In the genomic region with DNA sequence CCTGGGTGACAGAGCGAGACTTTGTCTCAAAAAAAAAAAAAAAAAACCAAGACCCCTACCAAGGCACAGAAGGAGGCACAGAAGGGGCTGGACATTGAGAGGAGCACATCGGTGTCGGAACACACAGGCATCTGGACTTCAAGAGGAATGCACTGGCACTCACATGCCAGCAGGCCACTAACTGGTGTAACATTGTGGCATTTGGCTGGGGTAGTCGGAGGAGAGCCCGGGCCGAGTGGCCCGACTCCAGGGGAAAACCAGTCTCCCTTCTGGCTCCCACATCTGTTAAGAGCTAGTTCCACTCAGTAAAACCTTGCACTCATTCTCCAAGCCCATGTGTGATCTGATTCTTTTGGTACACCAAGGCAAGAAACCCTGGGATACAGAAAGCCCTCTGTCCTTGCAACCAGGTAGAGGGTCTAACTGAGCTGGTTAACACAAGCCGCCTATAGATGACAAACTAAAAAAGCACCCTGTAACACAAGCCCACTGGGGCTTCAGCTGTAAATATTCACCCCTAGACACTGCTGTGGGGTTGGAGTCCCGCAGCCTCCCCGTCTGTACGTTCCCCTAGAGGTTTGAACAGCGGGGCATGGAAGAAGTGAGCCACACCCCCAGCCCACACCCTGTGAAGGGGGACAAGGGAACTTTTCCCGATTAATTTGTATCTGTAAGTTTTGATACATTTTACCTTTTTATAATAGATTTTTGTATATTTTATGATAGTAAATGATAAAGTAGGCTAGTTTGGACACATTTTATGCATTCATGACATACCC, we compare ENCODE assay signal across 19 cellular contexts. TPM values are rescaled to one million over a fixed set of nuclear protein-coding genes. Genes with fewer than 3 reads are reported as not detected.
"Had no signal": no experiment of that assay in that cellular context is flagged by ENCODE, and none has a peak within 500 bp of the region (broad histone marks: within the 10 kb centered on the region; RNA-seq: fewer than 3 reads in every experiment).

No MANE protein-coding gene starts in this region.

- H3K79me2 ChIP-seq: parathyroid adenoma had no signal

- H3K36me3 Mint-ChIP-seq: type B pancreatic cell had no signal

- FAIRE-seq: frontal cortex had no signal

- H3K9me3 Mint-ChIP-seq: activated T-helper 17 cell treated with anti-CD3 and anti-CD28 coated beads, Interleukin-2, amount 50 U/mL, for 72 hours; effector memory CD8-positive, alpha-beta T cell; type B pancreatic cell had no signal

- H3K27ac Mint-ChIP-seq: activated naive CD4-positive, alpha-beta T cell treated with anti-CD3 and anti-CD28 coated beads for 36 hours; activated naive CD8-positive, alpha-beta T cell treated with anti-CD3 and anti-CD28 coated beads, Interleukin-2, amount 50 U/mL, for 24 hours; activated T-helper 17 cell treated with anti-CD3 and anti-CD28 coated beads, Interleukin-2, amount 50 U/mL, for 72 hours; dendritic cell treated with granulocyte-macrophage colony-stimulating factor and Interleukin-4, amounts not matched to agents 40 ng/mL and 50 ng/mL, for 4 days; effector memory CD8-positive, alpha-beta T cell; T-helper 2 cell treated with Interferon-gamma antibody and Interleukin-4, amounts not matched to agents 5 μg/mL and 100 μg/mL, for 36 hours; type B pancreatic cell had no signal

- H3K4me3 ChIP-seq: ascending aorta, breast epithelium had no signal

- H3K27me3 ChIP-seq: ascending aorta, breast epithelium had no signal

- H3K4me1 ChIP-seq: breast epithelium, parathyroid adenoma had no signal

- ATAC-seq: activated naive CD8-positive, alpha-beta T cell treated with anti-CD3 and anti-CD28 coated beads, Interleukin-2, amount 50 U/mL, for 24 hours; activated T-helper 17 cell treated with anti-CD3 and anti-CD28 coated beads, Interleukin-2, amount 50 U/mL, for 72 hours; effector memory CD8-positive, alpha-beta T cell; naive thymus-derived CD4-positive, alpha-beta T cell had no signal

- H3K9ac ChIP-seq: parathyroid adenoma had no signal

- DNase-seq: activated naive CD4-positive, alpha-beta T cell treated with anti-CD3 and anti-CD28 coated beads for 36 hours; activated naive CD8-positive, alpha-beta T cell treated with anti-CD3 and anti-CD28 coated beads, Interleukin-2, amount 50 U/mL, for 24 hours; activated T-cell treated with anti-CD3 and anti-CD28 coated beads for 4 hours; effector memory CD8-positive, alpha-beta T cell; left cardiac atrium; naive thymus-derived CD4-positive, alpha-beta T cell; stimulated activated naive CD4-positive, alpha-beta T cell treated with Interleukin-2 at 50 U/mL for 16 hours; substantia nigra; SW 1271 had no signal

- H2AFZ ChIP-seq: parathyroid adenoma had no signal

- H3K4me3 Mint-ChIP-seq: activated naive CD4-positive, alpha-beta T cell treated with anti-CD3 and anti-CD28 coated beads for 36 hours; activated naive CD8-positive, alpha-beta T cell treated with anti-CD3 and anti-CD28 coated beads, Interleukin-2, amount 50 U/mL, for 24 hours; activated T-helper 17 cell treated with anti-CD3 and anti-CD28 coated beads, Interleukin-2, amount 50 U/mL, for 72 hours; dendritic cell treated with granulocyte-macrophage colony-stimulating factor and Interleukin-4, amounts not matched to agents 40 ng/mL and 50 ng/mL, for 4 days; effector memory CD8-positive, alpha-beta T cell; naive thymus-derived CD4-positive, alpha-beta T cell; T-helper 2 cell treated with Interferon-gamma antibody and Interleukin-4, amounts not matched to agents 5 μg/mL and 100 μg/mL, for 36 hours; type B pancreatic cell had no signal

- H3K36me3 ChIP-seq: ascending aorta, breast epithelium had no signal

- H3K27ac ChIP-seq: ascending aorta, breast epithelium, parathyroid adenoma had no signal

- H3K27me3 Mint-ChIP-seq: activated naive CD8-positive, alpha-beta T cell treated with anti-CD3 and anti-CD28 coated beads, Interleukin-2, amount 50 U/mL, for 24 hours; activated T-helper 17 cell treated with anti-CD3 and anti-CD28 coated beads, Interleukin-2, amount 50 U/mL, for 72 hours; effector memory CD8-positive, alpha-beta T cell; type B pancreatic cell had no signal

RNA-seq across cellular contexts. Expression of a gene that starts 32.2 kb away (rescaled TPM):
- total RNA-seq: activated naive CD4-positive, alpha-beta T cell treated with anti-CD3 and anti-CD28 coated beads for 36 hours; activated T-helper 17 cell treated with anti-CD3 and anti-CD28 coated beads, Interleukin-2, amount 50 U/mL, for 72 hours; ascending aorta; lung microvascular endothelial cell; mononuclear cell; naive thymus-derived CD4-positive, alpha-beta T cell had no signal
- polyA plus RNA-seq: naive thymus-derived CD4-positive, alpha-beta T cell had no signal
